ENCODE assay signal across 1 cellular context in the genomic region with DNA sequence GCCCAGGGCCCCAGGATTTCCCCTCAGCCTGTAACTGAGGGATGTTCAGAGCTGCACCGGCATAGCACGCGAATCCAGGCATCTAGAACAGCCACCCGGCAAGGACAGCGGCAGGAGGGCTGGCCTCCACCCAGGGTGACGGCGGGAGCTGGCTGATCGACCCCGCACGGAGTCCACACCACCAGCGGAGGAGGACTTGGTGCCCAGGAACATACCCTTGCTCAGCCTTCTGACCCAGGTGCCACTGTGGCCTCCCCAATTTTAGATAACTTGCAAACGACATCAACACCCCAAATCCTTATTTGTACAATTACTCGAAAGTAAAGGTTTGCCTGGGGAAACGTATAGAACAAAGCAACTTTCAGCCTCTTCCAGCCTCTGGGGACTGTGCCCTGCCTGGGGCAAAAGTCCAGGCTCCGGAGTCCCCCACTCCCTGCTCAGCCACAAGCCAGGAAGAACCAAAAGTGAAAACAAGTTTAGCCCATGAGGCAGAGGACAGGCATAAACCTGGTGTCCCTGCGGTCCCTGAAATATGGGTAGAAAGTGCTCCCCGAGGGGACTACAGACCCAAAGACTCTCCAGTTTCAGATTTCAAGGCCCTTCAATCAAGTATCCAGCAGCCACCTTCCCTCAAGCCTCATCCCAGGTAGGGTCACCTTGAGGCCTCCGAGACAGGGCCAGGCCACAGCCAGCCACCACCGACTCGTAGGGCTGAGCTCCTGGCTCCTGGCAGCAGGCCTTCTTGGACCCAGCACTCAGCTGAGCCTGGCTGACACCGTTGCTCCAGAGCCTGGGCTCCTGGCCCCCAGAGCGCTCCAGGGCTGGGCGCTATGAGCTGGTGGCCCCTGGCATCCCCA.
TF ChIP-seq lines count a peak whose summit lies in the region.

No MANE protein-coding gene starts in this region.

TF ChIP-seq in HepG2, 621 proteins besides CTCF, POLR2A, EP300 and RAD21 (continues in another document):
- TF ChIP-seq ZNF83 (CRISPR knock-in tag; IDR thresholded peaks at IDR 0.05; ENCODE audit: borderline replicate concordance) (no peak), ZNF224 (CRISPR knock-in tag; IDR thresholded peaks at IDR 0.05) (no peak), PRMT3 (CRISPR knock-in tag; IDR thresholded peaks at IDR 0.05; ENCODE audit: borderline replicate concordance, low read depth) (no peak), ZNF563 (CRISPR knock-in tag; IDR thresholded peaks at IDR 0.05) (peak; percentile 58), ZNF256 (CRISPR knock-in tag; conservative IDR thresholded peaks at IDR 0.05) (no peak), HNRNPK (IDR thresholded peaks at IDR 0.05; ENCODE audit: low read depth, low read length, poor library complexity, severe bottlenecking) (no peak), HIVEP1 (CRISPR knock-in tag; IDR thresholded peaks at IDR 0.05) (peak; percentile 46; the same call in 1 of the 2 replicates), KLF16 (CRISPR knock-in tag; IDR thresholded peaks at IDR 0.05) (0 out of 4 replicates have a peak, but pooled peaks of 1 of the 2 experiments have one; percentile 24), ZBTB1 (CRISPR knock-in tag; IDR thresholded peaks at IDR 0.05; ENCODE audit: borderline replicate concordance) (no peak), GFI1 (CRISPR knock-in tag; IDR thresholded peaks at IDR 0.05; ENCODE audit: borderline replicate concordance) (no peak; the same call in 1 of the 2 replicates), ZNF430 (CRISPR knock-in tag; IDR thresholded peaks at IDR 0.05) (no peak), ZNF776 (CRISPR knock-in tag; IDR thresholded peaks at IDR 0.05) (peak; percentile 70; the same call in 1 of the 2 replicates), PHF8 (CRISPR knock-in tag; IDR thresholded peaks at IDR 0.05) (peak; percentile 50), ZNF674 (CRISPR knock-in tag; IDR thresholded peaks at IDR 0.05; ENCODE audit: low read depth) (no peak), MEIS1 (CRISPR knock-in tag; IDR thresholded peaks at IDR 0.05; ENCODE audit: borderline replicate concordance) (peak; percentile 2; the same call in 1 of the 2 replicates), NRL (CRISPR knock-in tag; IDR thresholded peaks at IDR 0.05; ENCODE audit: borderline replicate concordance) (peak; percentile 21; the same call in 1 of the 2 replicates), SRF (IDR thresholded peaks at IDR 0.05; ENCODE audit: low read depth, low read length) (no peak), NKX3-1 (CRISPR knock-in tag; IDR thresholded peaks at IDR 0.05) (no peak), MTF1 (CRISPR knock-in tag; IDR thresholded peaks at IDR 0.05) (no peak), ZNF629 (CRISPR knock-in tag; conservative IDR thresholded peaks at IDR 0.05) (no peak), ZNF850 (CRISPR knock-in tag; conservative IDR thresholded peaks at IDR 0.05) (0 out of 2 replicates have a peak, but pooled peaks have one; percentile 60), FOXJ3 (CRISPR knock-in tag; IDR thresholded peaks at IDR 0.05; ENCODE audit: borderline replicate concordance) (peak; percentile 31; the same call in 1 of the 2 replicates), ZNF253 (CRISPR knock-in tag; IDR thresholded peaks at IDR 0.05; ENCODE audit: borderline replicate concordance) (0 out of 2 replicates have a peak, but pooled peaks have one; percentile 28), ZNF839 (CRISPR knock-in tag; IDR thresholded peaks at IDR 0.05; ENCODE audit: borderline replicate concordance) (no peak)
- TF ChIP-seq, protein P1, sequence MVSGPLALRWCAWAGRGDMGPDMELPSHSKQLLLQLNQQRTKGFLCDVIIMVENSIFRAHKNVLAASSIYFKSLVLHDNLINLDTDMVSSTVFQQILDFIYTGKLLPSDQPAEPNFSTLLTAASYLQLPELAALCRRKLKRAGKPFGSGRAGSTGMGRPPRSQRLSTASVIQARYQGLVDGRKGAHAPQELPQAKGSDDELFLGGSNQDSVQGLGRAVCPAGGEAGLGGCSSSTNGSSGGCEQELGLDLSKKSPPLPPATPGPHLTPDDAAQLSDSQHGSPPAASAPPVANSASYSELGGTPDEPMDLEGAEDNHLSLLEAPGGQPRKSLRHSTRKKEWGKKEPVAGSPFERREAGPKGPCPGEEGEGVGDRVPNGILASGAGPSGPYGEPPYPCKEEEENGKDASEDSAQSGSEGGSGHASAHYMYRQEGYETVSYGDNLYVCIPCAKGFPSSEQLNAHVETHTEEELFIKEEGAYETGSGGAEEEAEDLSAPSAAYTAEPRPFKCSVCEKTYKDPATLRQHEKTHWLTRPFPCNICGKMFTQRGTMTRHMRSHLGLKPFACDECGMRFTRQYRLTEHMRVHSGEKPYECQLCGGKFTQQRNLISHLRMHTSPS (CRISPR knock-in tag; IDR thresholded peaks at IDR 0.05; ENCODE audit: low read depth) = peak; percentile 39; the same call in 1 of the 2 replicates
- TF ChIP-seq, protein P2, sequence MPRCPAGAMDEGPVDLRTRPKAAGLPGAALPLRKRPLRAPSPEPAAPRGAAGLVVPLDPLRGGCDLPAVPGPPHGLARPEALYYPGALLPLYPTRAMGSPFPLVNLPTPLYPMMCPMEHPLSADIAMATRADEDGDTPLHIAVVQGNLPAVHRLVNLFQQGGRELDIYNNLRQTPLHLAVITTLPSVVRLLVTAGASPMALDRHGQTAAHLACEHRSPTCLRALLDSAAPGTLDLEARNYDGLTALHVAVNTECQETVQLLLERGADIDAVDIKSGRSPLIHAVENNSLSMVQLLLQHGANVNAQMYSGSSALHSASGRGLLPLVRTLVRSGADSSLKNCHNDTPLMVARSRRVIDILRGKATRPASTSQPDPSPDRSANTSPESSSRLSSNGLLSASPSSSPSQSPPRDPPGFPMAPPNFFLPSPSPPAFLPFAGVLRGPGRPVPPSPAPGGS (CRISPR knock-in tag; IDR thresholded peaks at IDR 0.05) = peak; percentile 33
- TF ChIP-seq, protein P3, sequence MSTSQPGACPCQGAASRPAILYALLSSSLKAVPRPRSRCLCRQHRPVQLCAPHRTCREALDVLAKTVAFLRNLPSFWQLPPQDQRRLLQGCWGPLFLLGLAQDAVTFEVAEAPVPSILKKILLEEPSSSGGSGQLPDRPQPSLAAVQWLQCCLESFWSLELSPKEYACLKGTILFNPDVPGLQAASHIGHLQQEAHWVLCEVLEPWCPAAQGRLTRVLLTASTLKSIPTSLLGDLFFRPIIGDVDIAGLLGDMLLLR (CRISPR knock-in tag; IDR thresholded peaks at IDR 0.05) = peak; percentile 43; the same call in 1 of the 2 replicates
- TF ChIP-seq, protein P4, sequence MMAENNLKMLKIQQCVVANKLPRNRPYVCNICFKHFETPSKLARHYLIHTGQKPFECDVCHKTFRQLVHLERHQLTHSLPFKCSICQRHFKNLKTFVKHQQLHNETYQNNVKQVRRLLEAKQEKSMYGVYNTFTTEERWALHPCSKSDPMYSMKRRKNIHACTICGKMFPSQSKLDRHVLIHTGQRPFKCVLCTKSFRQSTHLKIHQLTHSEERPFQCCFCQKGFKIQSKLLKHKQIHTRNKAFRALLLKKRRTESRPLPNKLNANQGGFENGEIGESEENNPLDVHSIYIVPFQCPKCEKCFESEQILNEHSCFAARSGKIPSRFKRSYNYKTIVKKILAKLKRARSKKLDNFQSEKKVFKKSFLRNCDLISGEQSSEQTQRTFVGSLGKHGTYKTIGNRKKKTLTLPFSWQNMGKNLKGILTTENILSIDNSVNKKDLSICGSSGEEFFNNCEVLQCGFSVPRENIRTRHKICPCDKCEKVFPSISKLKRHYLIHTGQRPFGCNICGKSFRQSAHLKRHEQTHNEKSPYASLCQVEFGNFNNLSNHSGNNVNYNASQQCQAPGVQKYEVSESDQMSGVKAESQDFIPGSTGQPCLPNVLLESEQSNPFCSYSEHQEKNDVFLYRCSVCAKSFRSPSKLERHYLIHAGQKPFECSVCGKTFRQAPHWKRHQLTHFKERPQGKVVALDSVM (CRISPR knock-in tag; IDR thresholded peaks at IDR 0.05) = peak; percentile 78
- TF ChIP-seq, protein P5, sequence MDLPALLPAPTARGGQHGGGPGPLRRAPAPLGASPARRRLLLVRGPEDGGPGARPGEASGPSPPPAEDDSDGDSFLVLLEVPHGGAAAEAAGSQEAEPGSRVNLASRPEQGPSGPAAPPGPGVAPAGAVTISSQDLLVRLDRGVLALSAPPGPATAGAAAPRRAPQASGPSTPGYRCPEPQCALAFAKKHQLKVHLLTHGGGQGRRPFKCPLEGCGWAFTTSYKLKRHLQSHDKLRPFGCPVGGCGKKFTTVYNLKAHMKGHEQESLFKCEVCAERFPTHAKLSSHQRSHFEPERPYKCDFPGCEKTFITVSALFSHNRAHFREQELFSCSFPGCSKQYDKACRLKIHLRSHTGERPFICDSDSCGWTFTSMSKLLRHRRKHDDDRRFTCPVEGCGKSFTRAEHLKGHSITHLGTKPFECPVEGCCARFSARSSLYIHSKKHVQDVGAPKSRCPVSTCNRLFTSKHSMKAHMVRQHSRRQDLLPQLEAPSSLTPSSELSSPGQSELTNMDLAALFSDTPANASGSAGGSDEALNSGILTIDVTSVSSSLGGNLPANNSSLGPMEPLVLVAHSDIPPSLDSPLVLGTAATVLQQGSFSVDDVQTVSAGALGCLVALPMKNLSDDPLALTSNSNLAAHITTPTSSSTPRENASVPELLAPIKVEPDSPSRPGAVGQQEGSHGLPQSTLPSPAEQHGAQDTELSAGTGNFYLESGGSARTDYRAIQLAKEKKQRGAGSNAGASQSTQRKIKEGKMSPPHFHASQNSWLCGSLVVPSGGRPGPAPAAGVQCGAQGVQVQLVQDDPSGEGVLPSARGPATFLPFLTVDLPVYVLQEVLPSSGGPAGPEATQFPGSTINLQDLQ (CRISPR knock-in tag; IDR thresholded peaks at IDR 0.05) = no peak
- TF ChIP-seq, protein P6, sequence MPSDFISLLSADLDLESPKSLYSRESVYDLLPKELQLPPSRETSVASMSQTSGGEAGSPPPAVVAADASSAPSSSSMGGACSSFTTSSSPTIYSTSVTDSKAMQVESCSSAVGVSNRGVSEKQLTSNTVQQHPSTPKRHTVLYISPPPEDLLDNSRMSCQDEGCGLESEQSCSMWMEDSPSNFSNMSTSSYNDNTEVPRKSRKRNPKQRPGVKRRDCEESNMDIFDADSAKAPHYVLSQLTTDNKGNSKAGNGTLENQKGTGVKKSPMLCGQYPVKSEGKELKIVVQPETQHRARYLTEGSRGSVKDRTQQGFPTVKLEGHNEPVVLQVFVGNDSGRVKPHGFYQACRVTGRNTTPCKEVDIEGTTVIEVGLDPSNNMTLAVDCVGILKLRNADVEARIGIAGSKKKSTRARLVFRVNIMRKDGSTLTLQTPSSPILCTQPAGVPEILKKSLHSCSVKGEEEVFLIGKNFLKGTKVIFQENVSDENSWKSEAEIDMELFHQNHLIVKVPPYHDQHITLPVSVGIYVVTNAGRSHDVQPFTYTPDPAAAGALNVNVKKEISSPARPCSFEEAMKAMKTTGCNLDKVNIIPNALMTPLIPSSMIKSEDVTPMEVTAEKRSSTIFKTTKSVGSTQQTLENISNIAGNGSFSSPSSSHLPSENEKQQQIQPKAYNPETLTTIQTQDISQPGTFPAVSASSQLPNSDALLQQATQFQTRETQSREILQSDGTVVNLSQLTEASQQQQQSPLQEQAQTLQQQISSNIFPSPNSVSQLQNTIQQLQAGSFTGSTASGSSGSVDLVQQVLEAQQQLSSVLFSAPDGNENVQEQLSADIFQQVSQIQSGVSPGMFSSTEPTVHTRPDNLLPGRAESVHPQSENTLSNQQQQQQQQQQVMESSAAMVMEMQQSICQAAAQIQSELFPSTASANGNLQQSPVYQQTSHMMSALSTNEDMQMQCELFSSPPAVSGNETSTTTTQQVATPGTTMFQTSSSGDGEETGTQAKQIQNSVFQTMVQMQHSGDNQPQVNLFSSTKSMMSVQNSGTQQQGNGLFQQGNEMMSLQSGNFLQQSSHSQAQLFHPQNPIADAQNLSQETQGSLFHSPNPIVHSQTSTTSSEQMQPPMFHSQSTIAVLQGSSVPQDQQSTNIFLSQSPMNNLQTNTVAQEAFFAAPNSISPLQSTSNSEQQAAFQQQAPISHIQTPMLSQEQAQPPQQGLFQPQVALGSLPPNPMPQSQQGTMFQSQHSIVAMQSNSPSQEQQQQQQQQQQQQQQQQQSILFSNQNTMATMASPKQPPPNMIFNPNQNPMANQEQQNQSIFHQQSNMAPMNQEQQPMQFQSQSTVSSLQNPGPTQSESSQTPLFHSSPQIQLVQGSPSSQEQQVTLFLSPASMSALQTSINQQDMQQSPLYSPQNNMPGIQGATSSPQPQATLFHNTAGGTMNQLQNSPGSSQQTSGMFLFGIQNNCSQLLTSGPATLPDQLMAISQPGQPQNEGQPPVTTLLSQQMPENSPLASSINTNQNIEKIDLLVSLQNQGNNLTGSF (CRISPR knock-in tag; IDR thresholded peaks at IDR 0.05) = no peak
- TF ChIP-seq, protein P7, sequence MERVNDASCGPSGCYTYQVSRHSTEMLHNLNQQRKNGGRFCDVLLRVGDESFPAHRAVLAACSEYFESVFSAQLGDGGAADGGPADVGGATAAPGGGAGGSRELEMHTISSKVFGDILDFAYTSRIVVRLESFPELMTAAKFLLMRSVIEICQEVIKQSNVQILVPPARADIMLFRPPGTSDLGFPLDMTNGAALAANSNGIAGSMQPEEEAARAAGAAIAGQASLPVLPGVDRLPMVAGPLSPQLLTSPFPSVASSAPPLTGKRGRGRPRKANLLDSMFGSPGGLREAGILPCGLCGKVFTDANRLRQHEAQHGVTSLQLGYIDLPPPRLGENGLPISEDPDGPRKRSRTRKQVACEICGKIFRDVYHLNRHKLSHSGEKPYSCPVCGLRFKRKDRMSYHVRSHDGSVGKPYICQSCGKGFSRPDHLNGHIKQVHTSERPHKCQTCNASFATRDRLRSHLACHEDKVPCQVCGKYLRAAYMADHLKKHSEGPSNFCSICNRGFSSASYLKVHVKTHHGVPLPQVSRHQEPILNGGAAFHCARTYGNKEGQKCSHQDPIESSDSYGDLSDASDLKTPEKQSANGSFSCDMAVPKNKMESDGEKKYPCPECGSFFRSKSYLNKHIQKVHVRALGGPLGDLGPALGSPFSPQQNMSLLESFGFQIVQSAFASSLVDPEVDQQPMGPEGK (CRISPR knock-in tag; IDR thresholded peaks at IDR 0.05) = peak; percentile 46
- TF ChIP-seq, protein P8, sequence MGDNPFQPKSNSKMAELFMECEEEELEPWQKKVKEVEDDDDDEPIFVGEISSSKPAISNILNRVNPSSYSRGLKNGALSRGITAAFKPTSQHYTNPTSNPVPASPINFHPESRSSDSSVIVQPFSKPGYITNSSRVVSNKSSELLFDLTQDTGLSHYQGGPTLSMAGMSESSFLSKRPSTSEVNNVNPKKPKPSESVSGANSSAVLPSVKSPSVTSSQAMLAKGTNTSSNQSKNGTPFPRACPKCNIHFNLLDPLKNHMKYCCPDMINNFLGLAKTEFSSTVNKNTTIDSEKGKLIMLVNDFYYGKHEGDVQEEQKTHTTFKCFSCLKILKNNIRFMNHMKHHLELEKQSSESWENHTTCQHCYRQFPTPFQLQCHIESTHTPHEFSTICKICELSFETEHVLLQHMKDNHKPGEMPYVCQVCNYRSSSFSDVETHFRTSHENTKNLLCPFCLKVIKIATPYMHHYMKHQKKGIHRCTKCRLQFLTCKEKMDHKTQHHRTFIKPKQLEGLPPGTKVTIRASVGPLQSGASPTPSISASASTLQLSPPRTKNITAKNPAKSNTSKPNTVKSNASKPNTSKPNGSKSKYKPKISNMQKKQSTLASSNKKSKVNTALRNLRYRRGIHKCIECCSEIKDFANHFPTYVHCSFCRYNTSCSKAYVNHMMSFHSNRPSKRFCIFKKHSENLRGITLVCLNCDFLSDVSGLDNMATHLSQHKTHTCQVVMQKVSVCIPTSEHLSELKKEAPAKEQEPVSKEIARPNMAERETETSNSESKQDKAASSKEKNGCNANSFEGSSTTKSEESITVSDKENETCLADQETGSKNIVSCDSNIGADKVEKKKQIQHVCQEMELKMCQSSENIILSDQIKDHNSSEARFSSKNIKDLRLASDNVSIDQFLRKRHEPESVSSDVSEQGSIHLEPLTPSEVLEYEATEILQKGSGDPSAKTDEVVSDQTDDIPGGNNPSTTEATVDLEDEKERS (CRISPR knock-in tag; IDR thresholded peaks at IDR 0.05) = 0 out of 2 replicates have a peak, but pooled peaks have one; percentile 56
